Comparison of ENCODE assay signal across 8 cellular contexts in genomic region chr6:107820571-107821261, GRCh38. TPM values are rescaled to one million over a fixed set of nuclear protein-coding genes. Genes with fewer than 3 reads are reported as not detected.
DNase-seq lines count a peak whose midpoint lies in the region; TF ChIP-seq lines count a peak whose summit lies in the region.

No MANE protein-coding gene starts in this region.

- TF ChIP-seq CTCF in spleen (IDR thresholded peaks at IDR 0.05 in 8 of 11, conservative IDR thresholded peaks at IDR 0.05 in 3 of 11) (no peak), vagina (IDR thresholded peaks at IDR 0.05) (no peak)

- H3K27me3 ChIP-seq in spleen (replicated peaks in 1 of 7) (no peaks in the 10 kb centered on the region), vagina (no peaks in the 10 kb centered on the region)

- CTCF ChIA-PET in activated naive CD4-positive, alpha-beta T cell treated with anti-CD3 and anti-CD28 coated beads, Interleukin-2, amount 10 ng/mL, durations not matched to agents 7 days and 5 days (lab: Charles Lee) = interaction anchor here (1.2 to 6.9 kb wide), 3 partner anchors 27 to 91 kb away, joined by 4 to 70 read pairs (median 4); no protein-coding TSS in a partner anchor

- 8 to 14% (median 12%) methylated on average over 14 of the region's 14 CpGs for WGBS in spleen, 5 donors

- H3K36me3 Mint-ChIP-seq in activated naive CD4-positive, alpha-beta T cell treated with anti-CD3 and anti-CD28 coated beads, Interleukin-2, amount 10 ng/mL, durations not matched to agents 7 days and 5 days = peaks cover 26% of the 10 kb centered on the region
- H3K36me3 Mint-ChIP-seq in immature natural killer cell = peaks cover 0 to 6% (median 5%) of the 10 kb centered on the region in 3 donors

- H3K27ac Mint-ChIP-seq in activated naive CD4-positive, alpha-beta T cell treated with anti-CD3 and anti-CD28 coated beads, Interleukin-2, amount 10 ng/mL, durations not matched to agents 7 days and 5 days = peak overlapping the region; percentile 100
- H3K27ac Mint-ChIP-seq in immature natural killer cell = peak overlapping the region; percentile 93 to 100 (median 98)

- H3K36me3 ChIP-seq in spleen = peaks cover 0 to 4% (median 0%) of the 10 kb centered on the region in 6 donors
- no peaks in the 10 kb centered on the region for H3K36me3 ChIP-seq in vagina

- H3K4me3 ChIP-seq in spleen = peak overlapping the region in 7 of 8 donors; percentile 16 to 67 (median 21)
- peak overlapping the region in 1 of 2 donors; percentile 21 for H3K4me3 ChIP-seq in vagina

- peak; percentile 57 for DNase-seq in DMS79 treated with DMSO at 0.1 percent for 48 hours (lab: John Stamatoyannopoulos, UW)
- peak; percentile 83 for DNase-seq in NCI-H345 (lab: John Stamatoyannopoulos, UW)
- DNase-seq in activated naive CD4-positive, alpha-beta T cell treated with anti-CD3 and anti-CD28 coated beads, Interleukin-2, amount 10 ng/mL, durations not matched to agents 7 days and 5 days = peak; percentile 70
- peak; percentile 47 to 59 (median 48) for DNase-seq in immature natural killer cell
- no peak for DNase-seq in spleen
- no peak for DNase-seq in cerebellar nuclear complex (lab: John Stamatoyannopoulos, UW)
- DNase-seq in GM19240 (ENCODE audit: insufficient read length, low spot score) = no peak
- DNase-seq in vagina (ENCODE audit: extremely low spot score in 2 of 2) = no peak

- H3K9me3 ChIP-seq in spleen (no peaks in the 10 kb centered on the region), vagina (no peaks in the 10 kb centered on the region)

- H3K27ac ChIP-seq in spleen (peak overlapping the region; percentile 35 to 89 (median 76)), vagina (no peak overlapping the region)

- H3K4me1 Mint-ChIP-seq in activated naive CD4-positive, alpha-beta T cell treated with anti-CD3 and anti-CD28 coated beads, Interleukin-2, amount 10 ng/mL, durations not matched to agents 7 days and 5 days = peaks cover 85% of the 10 kb centered on the region
- peaks cover 73 to 83% of the 10 kb centered on the region in 2 donors for H3K4me1 Mint-ChIP-seq in immature natural killer cell

- H3K27me3 Mint-ChIP-seq in activated naive CD4-positive, alpha-beta T cell treated with anti-CD3 and anti-CD28 coated beads, Interleukin-2, amount 10 ng/mL, durations not matched to agents 7 days and 5 days = no peaks in the 10 kb centered on the region
- peaks cover 20 to 26% (median 23%) of the 10 kb centered on the region in 3 donors for H3K27me3 Mint-ChIP-seq in immature natural killer cell (ENCODE audit: low read depth in 3 of 3)

- H3K4me3 Mint-ChIP-seq in activated naive CD4-positive, alpha-beta T cell treated with anti-CD3 and anti-CD28 coated beads, Interleukin-2, amount 10 ng/mL, durations not matched to agents 7 days and 5 days = peak overlapping the region; percentile 92
- peak overlapping the region; percentile 86 to 98 (median 87) for H3K4me3 Mint-ChIP-seq in immature natural killer cell

- intact Hi-C loops in spleen (cut with DNase I; ENCODE audit: low total_unique reads) (no loop called here), vagina (cut with DNase I) (no loop called here)

- peaks cover 10 to 93% (median 43%) of the 10 kb centered on the region in 6 donors for H3K4me1 ChIP-seq in spleen
- peaks cover 19% of the 10 kb centered on the region for H3K4me1 ChIP-seq in vagina

- TF ChIP-seq POLR2A in spleen (IDR thresholded peaks at IDR 0.05) (no peak), vagina (IDR thresholded peaks at IDR 0.05) (no peak)

- H3K9me3 Mint-ChIP-seq in activated naive CD4-positive, alpha-beta T cell treated with anti-CD3 and anti-CD28 coated beads, Interleukin-2, amount 10 ng/mL, durations not matched to agents 7 days and 5 days = no peaks in the 10 kb centered on the region
- no peaks in the 10 kb centered on the region for H3K9me3 Mint-ChIP-seq in immature natural killer cell

RNA-seq across cellular contexts. Expression of gene SCML4, which starts 3.4 kb away (rescaled TPM):
- polyA plus RNA-seq in immature natural killer cell (10 to 100 TPM; 16.6 to 40.2 (median 21.8) TPM), spleen (1 to 10 TPM; 6.6 to 8.8 (median 7.1) TPM)
- total RNA-seq in spleen (10 to 100 TPM; 15.8 to 39.8 (median 28.7) TPM), vagina (7.6 TPM)

Comparison
In these comparisons a context has a peak if more than half of its experiments do, and no peak if none do; other contexts are left out.
1. DNase-seq: peak in DMS79 treated with DMSO at 0.1 percent for 48 hours (single experiment), NCI-H345 (single experiment), activated naive CD4-positive, alpha-beta T cell treated with anti-CD3 and anti-CD28 coated beads, Interleukin-2, amount 10 ng/mL, durations not matched to agents 7 days and 5 days (single experiment) and immature natural killer cell (3 of 3); none in spleen (single experiment), cerebellar nuclear complex (0 of 2), GM19240 (single experiment) and vagina (0 of 2).